Comparison of ENCODE assay signal across 1 cellular context in the genomic region with DNA sequence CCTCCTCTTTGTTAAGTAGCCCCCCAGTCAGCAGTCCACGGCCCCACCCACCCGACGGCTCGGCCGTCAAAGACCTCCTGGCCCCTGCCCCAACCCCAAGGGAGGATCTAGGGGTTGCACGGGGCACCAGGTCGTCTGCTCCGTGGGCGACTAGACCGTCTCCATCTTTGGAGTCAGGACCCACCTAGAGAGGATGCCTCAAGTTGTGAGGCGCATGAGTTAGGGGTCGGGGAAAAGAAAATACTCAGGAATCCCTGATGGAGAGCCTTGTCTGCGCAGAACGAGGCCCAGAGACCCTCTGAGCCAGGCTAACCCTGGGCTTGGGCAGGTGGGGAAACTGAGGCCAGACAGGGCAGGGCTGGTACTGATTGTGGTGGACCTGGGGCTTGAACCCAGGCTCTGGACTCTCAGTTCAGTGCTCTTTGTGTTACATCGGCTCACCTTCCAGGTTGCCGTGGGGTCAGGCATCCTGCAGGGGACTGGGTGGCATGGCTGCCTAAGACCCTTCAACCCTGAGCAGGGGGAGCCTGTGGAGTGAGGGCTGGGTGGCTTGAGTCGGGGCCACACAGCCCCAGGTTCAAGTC.
TF ChIP-seq lines count a peak whose summit lies in the region.

No MANE protein-coding gene starts in this region.

TF ChIP-seq in WTC11, 78 proteins besides CTCF, POLR2A, EP300 and RAD21 (continued from another document):
- TF ChIP-seq, protein P1, sequence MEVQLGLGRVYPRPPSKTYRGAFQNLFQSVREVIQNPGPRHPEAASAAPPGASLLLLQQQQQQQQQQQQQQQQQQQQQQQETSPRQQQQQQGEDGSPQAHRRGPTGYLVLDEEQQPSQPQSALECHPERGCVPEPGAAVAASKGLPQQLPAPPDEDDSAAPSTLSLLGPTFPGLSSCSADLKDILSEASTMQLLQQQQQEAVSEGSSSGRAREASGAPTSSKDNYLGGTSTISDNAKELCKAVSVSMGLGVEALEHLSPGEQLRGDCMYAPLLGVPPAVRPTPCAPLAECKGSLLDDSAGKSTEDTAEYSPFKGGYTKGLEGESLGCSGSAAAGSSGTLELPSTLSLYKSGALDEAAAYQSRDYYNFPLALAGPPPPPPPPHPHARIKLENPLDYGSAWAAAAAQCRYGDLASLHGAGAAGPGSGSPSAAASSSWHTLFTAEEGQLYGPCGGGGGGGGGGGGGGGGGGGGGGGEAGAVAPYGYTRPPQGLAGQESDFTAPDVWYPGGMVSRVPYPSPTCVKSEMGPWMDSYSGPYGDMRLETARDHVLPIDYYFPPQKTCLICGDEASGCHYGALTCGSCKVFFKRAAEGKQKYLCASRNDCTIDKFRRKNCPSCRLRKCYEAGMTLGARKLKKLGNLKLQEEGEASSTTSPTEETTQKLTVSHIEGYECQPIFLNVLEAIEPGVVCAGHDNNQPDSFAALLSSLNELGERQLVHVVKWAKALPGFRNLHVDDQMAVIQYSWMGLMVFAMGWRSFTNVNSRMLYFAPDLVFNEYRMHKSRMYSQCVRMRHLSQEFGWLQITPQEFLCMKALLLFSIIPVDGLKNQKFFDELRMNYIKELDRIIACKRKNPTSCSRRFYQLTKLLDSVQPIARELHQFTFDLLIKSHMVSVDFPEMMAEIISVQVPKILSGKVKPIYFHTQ (CRISPR knock-in tag; IDR thresholded peaks at IDR 0.05): no peak
- no peak for TF ChIP-seq ZNF416 (CRISPR knock-in tag; IDR thresholded peaks at IDR 0.05)
